5 cellular contexts compared by ENCODE assay signal in genomic region chr6:51360287-51360686, GRCh38.
"Had no signal": no experiment of that assay in that cellular context is flagged by ENCODE, and none has a peak within 500 bp of the region (broad histone marks: within the 10 kb centered on the region; RNA-seq: fewer than 3 reads in every experiment).

No MANE protein-coding gene starts in this region.

- H2AFZ ChIP-seq: GM23338 had no signal

- DNase-seq: H9, HCEC 1CT, IMR-90, KBM-7 had no signal

- ATAC-seq: GM23338 had no signal

- H3K4me2 ChIP-seq: GM23338 had no signal

- H3K4me3 ChIP-seq: GM23338 had no signal
